Comparison of ENCODE assay signal across 9 cellular contexts in genomic region chr11:1574256-1575242, GRCh38. TPM values are rescaled to one million over a fixed set of nuclear protein-coding genes. Genes with fewer than 3 reads are reported as not detected.
DNase-seq lines count a peak whose midpoint lies in the region; ATAC-seq, FAIRE-seq and TF ChIP-seq lines count a peak whose summit lies in the region.
"Had no signal": no experiment of that assay in that cellular context is flagged by ENCODE, and none has a peak within 500 bp of the region (broad histone marks: within the 10 kb centered on the region; RNA-seq: fewer than 3 reads in every experiment).

No MANE protein-coding gene starts in this region.

- peaks cover 18% of the 10 kb centered on the region for H3K27me3 ChIP-seq in MG63

- peak overlapping the region; percentile 53 to 81 for H3K27ac ChIP-seq in kidney (ENCODE audit: low read depth in 2 of 2, low read length in 2 of 2)

- H3K4me1 Mint-ChIP-seq in WTC11: 0 out of 2 replicates have a peak, but pooled peaks cover under 1% of the 10 kb centered on the region

- H3K27ac Mint-ChIP-seq in WTC11: no peak overlapping the region

- H3K4me1 ChIP-seq in kidney (ENCODE audit: control insufficient read depth in 1 of 2, insufficient read depth in 1 of 2, low read depth in 1 of 2, low read length in 2 of 2): peaks cover 0 to 15% of the 10 kb centered on the region in 2 donors

- no peak for FAIRE-seq in kidney (lab: Jason Lieb, UNC)
- FAIRE-seq: islet of Langerhans had no signal

- intact Hi-C loops in kidney (cut with DNase I): no loop called here

- DNase-seq in NCI-H510A treated with DMSO at 0.1 percent for 48 hours (lab: John Stamatoyannopoulos, UW) (peak; percentile 80), NCI-H510A (lab: John Stamatoyannopoulos, UW) (no peak), MG63 (peak; percentile 48), WTC11 (ENCODE audit: low spot score) (peak; percentile 66), cerebellar cortex (ENCODE audit: low spot score) (peak; percentile 68), kidney (peak; percentile 90)
- DNase-seq in stimulated activated CD4-positive, alpha-beta T cell treated with anti-CD3 and anti-CD28 coated beads, Interleukin-1b, Interleukin-23, amount 100 ng/mL, for 1 hour (ENCODE audit: low read depth in 2 of 2): peak; percentile 24 to 37

- H3K4me3 Mint-ChIP-seq in WTC11: peak overlapping the region; percentile 48

- peak overlapping the region; percentile 58 to 60 for H3K9ac ChIP-seq in kidney (ENCODE audit: low read length in 2 of 2)

- H3K4me3 ChIP-seq in MG63: peak overlapping the region; percentile 16; the same call in 1 of the 2 replicates
- H3K4me3 ChIP-seq in kidney (ENCODE audit: low read length in 2 of 2): peak overlapping the region in 1 of 2 donors; percentile 12

- peak; percentile 86 for TF ChIP-seq CTCF in WTC11 (IDR thresholded peaks at IDR 0.05)
- peak; percentile 96 for TF ChIP-seq CTCF in kidney (IDR thresholded peaks at IDR 0.05; ENCODE audit: borderline replicate concordance, extremely low read depth, insufficient read depth)

- CTCF ChIA-PET in WTC11 (lab: Charles Lee): interaction anchor here (0.5 to 14.8 kb wide), 39 partner anchors 8 to 392 kb away, joined by 3 to 457 read pairs (median 5); partner anchors contain the start of genes CTSD, KRTAP5-2 and KRTAP5-5

- ATAC-seq in WTC11: peak; percentile 58
- no peak for ATAC-seq in GM21423 (IDR thresholded peaks at IDR 0.05; ENCODE audit: unreplicated experiment)

- H3K9me3 Mint-ChIP-seq in WTC11: peaks cover 13% of the 10 kb centered on the region

- H3K9me3 ChIP-seq in MG63: peaks cover 6% of the 10 kb centered on the region; the same call in 1 of the 2 replicates
- peaks cover 0 to 4% of the 10 kb centered on the region in 2 donors for H3K9me3 ChIP-seq in kidney (ENCODE audit: control insufficient read depth in 1 of 2, low read length in 2 of 2)

- H3K36me3 ChIP-seq in MG63 (no peaks in the 10 kb centered on the region), kidney (ENCODE audit: control insufficient read depth in 1 of 2, insufficient read depth in 2 of 2, low read length in 2 of 2) (no peaks in the 10 kb centered on the region)

- H3K36me3 Mint-ChIP-seq in WTC11: peaks cover 3% of the 10 kb centered on the region; the same call in 1 of the 2 replicates

- H3K27me3 Mint-ChIP-seq in WTC11 (ENCODE audit: low read depth): peaks cover 65% of the 10 kb centered on the region

- POLR2A ChIA-PET in WTC11 (lab: Charles Lee): interaction anchor here (1.0 to 2.8 kb wide), 3 partner anchors 15 to 52 kb away, joined by 3 to 24 read pairs (median 16); no protein-coding TSS in a partner anchor

TF ChIP-seq in WTC11, 78 proteins besides CTCF, POLR2A, EP300 and RAD21:
- TF ChIP-seq KAT7 (CRISPR knock-in tag; IDR thresholded peaks at IDR 0.05; ENCODE audit: borderline replicate concordance) (0 out of 2 replicates have a peak, but pooled peaks have one; percentile 36), ZNF423 (CRISPR knock-in tag; IDR thresholded peaks at IDR 0.05) (peak; percentile 93), RORB (CRISPR knock-in tag; IDR thresholded peaks at IDR 0.05) (no peak)

RNA-seq across cellular contexts. Expression of gene DUSP8, which starts 2.5 kb away (rescaled TPM):
- 1.1 and 4.5 TPM in 2 replicates for total RNA-seq in MG63 (2014; rRNA removed; shearing (Covaris generic); ENCODE audit: low replicate concordance)
- total RNA-seq in WTC11 (2021): 1.7 to 2.5 TPM (median 2.4 TPM) in 3 replicates
- 9.1 TPM for total RNA-seq in kidney
- polyA plus RNA-seq in kidney (ENCODE audit: insufficient read depth, low read depth, low replicate concordance): 1.9 TPM

RNA-seq across cellular contexts. Expression of gene KRTAP5-1, which starts 10.5 kb away (rescaled TPM):
- total RNA-seq in MG63 (2014; rRNA removed; shearing (Covaris generic); ENCODE audit: low replicate concordance): not detected in 2 replicates
- total RNA-seq in WTC11 (2021) (not detected in 3 replicates), kidney (not detected)
- not detected for polyA plus RNA-seq in kidney (ENCODE audit: insufficient read depth, low read depth, low replicate concordance)

RNA-seq across cellular contexts. Expression of gene KRTAP5-2, which starts 23.5 kb away (rescaled TPM):
- not detected in 2 replicates for total RNA-seq in MG63 (2014; rRNA removed; shearing (Covaris generic); ENCODE audit: low replicate concordance)
- total RNA-seq in WTC11 (2021) (not detected in 3 replicates), kidney (not detected)
- not detected for polyA plus RNA-seq in kidney (ENCODE audit: insufficient read depth, low read depth, low replicate concordance)

RNA-seq across cellular contexts. Expression of gene KRTAP5-3, which starts 33.7 kb away (rescaled TPM):
- not detected in 2 replicates for total RNA-seq in MG63 (2014; rRNA removed; shearing (Covaris generic); ENCODE audit: low replicate concordance)
- total RNA-seq in WTC11 (2021) (not detected in 3 replicates), kidney (not detected)
- not detected for polyA plus RNA-seq in kidney (ENCODE audit: insufficient read depth, low read depth, low replicate concordance)

RNA-seq across cellular contexts. Expression of gene KRTAP5-4, which starts 47.4 kb away (rescaled TPM):
- total RNA-seq in MG63 (2014; rRNA removed; shearing (Covaris generic); ENCODE audit: low replicate concordance): not detected in 2 replicates
- total RNA-seq in WTC11 (2021) (not detected in 3 replicates), kidney (not detected)
- not detected for polyA plus RNA-seq in kidney (ENCODE audit: insufficient read depth, low read depth, low replicate concordance)
